In genomic region chr7:1678571-1679325, GRCh38 we compare ENCODE assay signal across 1 cellular context.
TF ChIP-seq lines count a peak whose summit lies in the region.

No MANE protein-coding gene starts in this region.

TF ChIP-seq in H1, 55 proteins besides CTCF, POLR2A, EP300 and RAD21 (continued from another document):
- no peak for TF ChIP-seq BACH1 (IDR thresholded peaks at IDR 0.05; ENCODE audit: low read length)
- no peak for TF ChIP-seq SP1 (IDR thresholded peaks at IDR 0.05; ENCODE audit: low read depth, low read length)
- TF ChIP-seq TBP (IDR thresholded peaks at IDR 0.05; ENCODE audit: low read depth, low read length): no peak
- TF ChIP-seq CHD1 (IDR thresholded peaks at IDR 0.05; ENCODE audit: low read depth, low read length): no peak
- no peak for TF ChIP-seq SP2 (IDR thresholded peaks at IDR 0.05; ENCODE audit: low read length)
- TF ChIP-seq CHD7 (IDR thresholded peaks at IDR 0.05; ENCODE audit: insufficient replicate concordance, low read length): no peak
- TF ChIP-seq GABPA (IDR thresholded peaks at IDR 0.05; ENCODE audit: borderline replicate concordance, insufficient read depth, low read length): no peak
- no peak for TF ChIP-seq KDM5A (IDR thresholded peaks at IDR 0.05; ENCODE audit: low read length)
- TF ChIP-seq MAFK (IDR thresholded peaks at IDR 0.05; ENCODE audit: low read depth, low read length): no peak
- TF ChIP-seq JUND (IDR thresholded peaks at IDR 0.05; ENCODE audit: low read length): no peak
- TF ChIP-seq E2F6 (IDR thresholded peaks at IDR 0.05): no peak
- TF ChIP-seq RXRA (IDR thresholded peaks at IDR 0.05; ENCODE audit: insufficient read depth, low read depth, low read length): no peak
